ENCODE assay signal across 1 cellular context in the genomic region with DNA sequence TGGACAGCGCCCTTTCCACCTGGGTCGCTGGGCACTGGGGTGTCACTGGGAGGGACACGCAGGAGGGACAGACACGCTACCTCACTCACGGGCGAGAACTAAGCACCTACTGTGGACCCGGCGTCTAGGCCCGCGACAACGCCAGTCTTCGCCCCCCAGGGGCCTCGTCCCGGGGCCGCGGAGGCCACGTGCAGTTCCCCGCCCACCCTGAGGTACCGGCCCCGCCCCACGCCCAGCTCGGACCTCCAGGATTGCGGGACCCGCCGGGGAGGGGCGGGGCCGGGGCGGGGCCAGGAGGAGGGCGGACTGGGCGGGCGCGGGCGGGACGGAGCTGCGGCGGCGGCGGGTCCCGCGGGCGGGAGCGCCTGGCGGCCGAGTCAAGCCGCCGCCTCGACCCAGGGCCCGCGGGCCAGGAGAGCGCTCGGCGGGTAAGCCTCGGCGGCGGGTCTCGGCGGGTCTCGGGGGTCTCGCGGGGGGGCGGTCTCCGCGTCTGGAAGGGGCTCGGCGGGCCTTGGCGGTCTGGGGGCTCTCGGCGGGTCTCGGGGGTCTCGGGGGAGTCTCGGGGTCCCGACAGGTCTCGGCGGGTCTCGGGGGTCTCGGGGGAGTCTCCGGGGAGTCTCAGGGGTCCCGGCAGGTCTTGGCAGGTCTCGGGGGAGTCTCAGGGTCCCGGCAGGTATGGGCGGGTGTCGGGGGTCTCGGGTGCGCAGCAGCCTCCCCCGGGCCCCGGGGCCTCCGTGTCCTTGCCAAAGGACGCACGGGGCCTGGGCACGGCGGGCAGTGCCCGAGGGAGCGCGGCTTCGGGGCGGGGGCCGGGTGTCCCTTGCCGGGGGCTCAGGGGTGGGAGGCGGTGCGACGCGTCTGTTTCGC.
TF ChIP-seq lines count a peak whose summit lies in the region.

A gene with protein sequence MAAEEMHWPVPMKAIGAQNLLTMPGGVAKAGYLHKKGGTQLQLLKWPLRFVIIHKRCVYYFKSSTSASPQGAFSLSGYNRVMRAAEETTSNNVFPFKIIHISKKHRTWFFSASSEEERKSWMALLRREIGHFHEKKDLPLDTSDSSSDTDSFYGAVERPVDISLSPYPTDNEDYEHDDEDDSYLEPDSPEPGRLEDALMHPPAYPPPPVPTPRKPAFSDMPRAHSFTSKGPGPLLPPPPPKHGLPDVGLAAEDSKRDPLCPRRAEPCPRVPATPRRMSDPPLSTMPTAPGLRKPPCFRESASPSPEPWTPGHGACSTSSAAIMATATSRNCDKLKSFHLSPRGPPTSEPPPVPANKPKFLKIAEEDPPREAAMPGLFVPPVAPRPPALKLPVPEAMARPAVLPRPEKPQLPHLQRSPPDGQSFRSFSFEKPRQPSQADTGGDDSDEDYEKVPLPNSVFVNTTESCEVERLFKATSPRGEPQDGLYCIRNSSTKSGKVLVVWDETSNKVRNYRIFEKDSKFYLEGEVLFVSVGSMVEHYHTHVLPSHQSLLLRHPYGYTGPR (plus strand): TSS at position 375 of the 867 bp plus-strand sequence. CDS start 27,533 bp downstream, outside the sequence.

TF ChIP-seq in HepG2, 621 proteins besides CTCF, POLR2A, EP300 and RAD21 (continued from another document and continues in another):
- TF ChIP-seq, protein P1, sequence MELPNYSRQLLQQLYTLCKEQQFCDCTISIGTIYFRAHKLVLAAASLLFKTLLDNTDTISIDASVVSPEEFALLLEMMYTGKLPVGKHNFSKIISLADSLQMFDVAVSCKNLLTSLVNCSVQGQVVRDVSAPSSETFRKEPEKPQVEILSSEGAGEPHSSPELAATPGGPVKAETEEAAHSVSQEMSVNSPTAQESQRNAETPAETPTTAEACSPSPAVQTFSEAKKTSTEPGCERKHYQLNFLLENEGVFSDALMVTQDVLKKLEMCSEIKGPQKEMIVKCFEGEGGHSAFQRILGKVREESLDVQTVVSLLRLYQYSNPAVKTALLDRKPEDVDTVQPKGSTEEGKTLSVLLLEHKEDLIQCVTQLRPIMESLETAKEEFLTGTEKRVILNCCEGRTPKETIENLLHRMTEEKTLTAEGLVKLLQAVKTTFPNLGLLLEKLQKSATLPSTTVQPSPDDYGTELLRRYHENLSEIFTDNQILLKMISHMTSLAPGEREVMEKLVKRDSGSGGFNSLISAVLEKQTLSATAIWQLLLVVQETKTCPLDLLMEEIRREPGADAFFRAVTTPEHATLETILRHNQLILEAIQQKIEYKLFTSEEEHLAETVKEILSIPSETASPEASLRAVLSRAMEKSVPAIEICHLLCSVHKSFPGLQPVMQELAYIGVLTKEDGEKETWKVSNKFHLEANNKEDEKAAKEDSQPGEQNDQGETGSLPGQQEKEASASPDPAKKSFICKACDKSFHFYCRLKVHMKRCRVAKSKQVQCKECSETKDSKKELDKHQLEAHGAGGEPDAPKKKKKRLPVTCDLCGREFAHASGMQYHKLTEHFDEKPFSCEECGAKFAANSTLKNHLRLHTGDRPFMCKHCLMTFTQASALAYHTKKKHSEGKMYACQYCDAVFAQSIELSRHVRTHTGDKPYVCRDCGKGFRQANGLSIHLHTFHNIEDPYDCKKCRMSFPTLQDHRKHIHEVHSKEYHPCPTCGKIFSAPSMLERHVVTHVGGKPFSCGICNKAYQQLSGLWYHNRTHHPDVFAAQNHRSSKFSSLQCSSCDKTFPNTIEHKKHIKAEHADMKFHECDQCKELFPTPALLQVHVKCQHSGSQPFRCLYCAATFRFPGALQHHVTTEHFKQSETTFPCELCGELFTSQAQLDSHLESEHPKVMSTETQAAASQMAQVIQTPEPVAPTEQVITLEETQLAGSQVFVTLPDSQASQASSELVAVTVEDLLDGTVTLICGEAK (IDR thresholded peaks at IDR 0.05): no peak
- TF ChIP-seq, protein P1 (CRISPR knock-in tag; IDR thresholded peaks at IDR 0.05): peak; percentile 66
- TF ChIP-seq ATF7-NPFF (CRISPR knock-in tag; IDR thresholded peaks at IDR 0.05; ENCODE audit: low read depth) (peak; percentile 87), ZNF543 (CRISPR knock-in tag; IDR thresholded peaks at IDR 0.05) (no peak; the same call in 1 of the 2 replicates), REL (CRISPR knock-in tag; conservative IDR thresholded peaks at IDR 0.05) (peak; percentile 86), POLR2G (IDR thresholded peaks at IDR 0.05; ENCODE audit: low read depth, low read length) (peak; percentile 39; the same call in 1 of the 2 replicates), PHB2 (IDR thresholded peaks at IDR 0.05; ENCODE audit: partially characterized antibody) (no peak), NCOA1 (CRISPR knock-in tag; IDR thresholded peaks at IDR 0.05) (no peak), MXD4 (CRISPR knock-in tag; IDR thresholded peaks at IDR 0.05) (peak; percentile 64; the same call in 1 of the 2 replicates), CCDC6 (CRISPR knock-in tag; IDR thresholded peaks at IDR 0.05) (peak; percentile 92), KMT2A (CRISPR knock-in tag; IDR thresholded peaks at IDR 0.05) (no peak), RBFOX2 (IDR thresholded peaks at IDR 0.05; ENCODE audit: low read depth, low read length) (peak; percentile 61), NFIB (CRISPR knock-in tag; IDR thresholded peaks at IDR 0.05; ENCODE audit: borderline replicate concordance) (no peak), DNMT1 (CRISPR knock-in tag; IDR thresholded peaks at IDR 0.05) (peak; percentile 27; the same call in 1 of the 2 replicates), SNAPC2 (CRISPR knock-in tag; IDR thresholded peaks at IDR 0.05) (peak; percentile 87; the same call in 1 of the 2 replicates), ONECUT2 (CRISPR knock-in tag; IDR thresholded peaks at IDR 0.05) (no peak), ZNF777 (CRISPR knock-in tag; IDR thresholded peaks at IDR 0.05) (no peak), ZNF225 (CRISPR knock-in tag; IDR thresholded peaks at IDR 0.05) (no peak; the same call in 1 of the 2 replicates), KAT8 (CRISPR knock-in tag; IDR thresholded peaks at IDR 0.05) (peak; percentile 31; the same call in 1 of the 2 replicates)
- TF ChIP-seq, protein P2, sequence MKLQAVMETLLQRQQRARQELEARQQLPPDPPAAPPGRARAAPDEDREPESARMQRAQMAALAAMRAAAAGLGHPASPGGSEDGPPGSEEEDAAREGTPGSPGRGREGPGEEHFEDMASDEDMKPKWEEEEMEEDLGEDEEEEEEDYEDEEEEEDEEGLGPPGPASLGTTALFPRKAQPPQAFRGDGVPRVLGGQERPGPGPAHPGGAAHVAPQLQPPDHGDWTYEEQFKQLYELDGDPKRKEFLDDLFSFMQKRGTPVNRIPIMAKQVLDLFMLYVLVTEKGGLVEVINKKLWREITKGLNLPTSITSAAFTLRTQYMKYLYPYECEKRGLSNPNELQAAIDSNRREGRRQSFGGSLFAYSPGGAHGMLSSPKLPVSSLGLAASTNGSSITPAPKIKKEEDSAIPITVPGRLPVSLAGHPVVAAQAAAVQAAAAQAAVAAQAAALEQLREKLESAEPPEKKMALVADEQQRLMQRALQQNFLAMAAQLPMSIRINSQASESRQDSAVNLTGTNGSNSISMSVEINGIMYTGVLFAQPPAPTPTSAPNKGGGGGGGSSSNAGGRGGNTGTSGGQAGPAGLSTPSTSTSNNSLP (IDR thresholded peaks at IDR 0.05; ENCODE audit: low read depth, low read length): no peak
- TF ChIP-seq, protein P3, sequence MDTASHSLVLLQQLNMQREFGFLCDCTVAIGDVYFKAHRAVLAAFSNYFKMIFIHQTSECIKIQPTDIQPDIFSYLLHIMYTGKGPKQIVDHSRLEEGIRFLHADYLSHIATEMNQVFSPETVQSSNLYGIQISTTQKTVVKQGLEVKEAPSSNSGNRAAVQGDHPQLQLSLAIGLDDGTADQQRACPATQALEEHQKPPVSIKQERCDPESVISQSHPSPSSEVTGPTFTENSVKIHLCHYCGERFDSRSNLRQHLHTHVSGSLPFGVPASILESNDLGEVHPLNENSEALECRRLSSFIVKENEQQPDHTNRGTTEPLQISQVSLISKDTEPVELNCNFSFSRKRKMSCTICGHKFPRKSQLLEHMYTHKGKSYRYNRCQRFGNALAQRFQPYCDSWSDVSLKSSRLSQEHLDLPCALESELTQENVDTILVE (CRISPR knock-in tag; IDR thresholded peaks at IDR 0.05): peak; percentile 16; the same call in 1 of the 2 replicates
- TF ChIP-seq, protein P4, sequence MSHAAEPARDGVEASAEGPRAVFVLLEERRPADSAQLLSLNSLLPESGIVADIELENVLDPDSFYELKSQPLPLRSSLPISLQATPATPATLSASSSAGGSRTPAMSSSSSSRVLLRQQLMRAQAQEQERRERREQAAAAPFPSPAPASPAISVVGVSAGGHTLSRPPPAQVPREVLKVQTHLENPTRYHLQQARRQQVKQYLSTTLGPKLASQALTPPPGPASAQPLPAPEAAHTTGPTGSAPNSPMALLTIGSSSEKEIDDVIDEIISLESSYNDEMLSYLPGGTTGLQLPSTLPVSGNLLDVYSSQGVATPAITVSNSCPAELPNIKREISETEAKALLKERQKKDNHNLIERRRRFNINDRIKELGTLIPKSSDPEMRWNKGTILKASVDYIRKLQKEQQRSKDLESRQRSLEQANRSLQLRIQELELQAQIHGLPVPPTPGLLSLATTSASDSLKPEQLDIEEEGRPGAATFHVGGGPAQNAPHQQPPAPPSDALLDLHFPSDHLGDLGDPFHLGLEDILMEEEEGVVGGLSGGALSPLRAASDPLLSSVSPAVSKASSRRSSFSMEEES (CRISPR knock-in tag; IDR thresholded peaks at IDR 0.05): 0 out of 2 replicates have a peak, but pooled peaks have one; percentile 55
- TF ChIP-seq, protein P5, sequence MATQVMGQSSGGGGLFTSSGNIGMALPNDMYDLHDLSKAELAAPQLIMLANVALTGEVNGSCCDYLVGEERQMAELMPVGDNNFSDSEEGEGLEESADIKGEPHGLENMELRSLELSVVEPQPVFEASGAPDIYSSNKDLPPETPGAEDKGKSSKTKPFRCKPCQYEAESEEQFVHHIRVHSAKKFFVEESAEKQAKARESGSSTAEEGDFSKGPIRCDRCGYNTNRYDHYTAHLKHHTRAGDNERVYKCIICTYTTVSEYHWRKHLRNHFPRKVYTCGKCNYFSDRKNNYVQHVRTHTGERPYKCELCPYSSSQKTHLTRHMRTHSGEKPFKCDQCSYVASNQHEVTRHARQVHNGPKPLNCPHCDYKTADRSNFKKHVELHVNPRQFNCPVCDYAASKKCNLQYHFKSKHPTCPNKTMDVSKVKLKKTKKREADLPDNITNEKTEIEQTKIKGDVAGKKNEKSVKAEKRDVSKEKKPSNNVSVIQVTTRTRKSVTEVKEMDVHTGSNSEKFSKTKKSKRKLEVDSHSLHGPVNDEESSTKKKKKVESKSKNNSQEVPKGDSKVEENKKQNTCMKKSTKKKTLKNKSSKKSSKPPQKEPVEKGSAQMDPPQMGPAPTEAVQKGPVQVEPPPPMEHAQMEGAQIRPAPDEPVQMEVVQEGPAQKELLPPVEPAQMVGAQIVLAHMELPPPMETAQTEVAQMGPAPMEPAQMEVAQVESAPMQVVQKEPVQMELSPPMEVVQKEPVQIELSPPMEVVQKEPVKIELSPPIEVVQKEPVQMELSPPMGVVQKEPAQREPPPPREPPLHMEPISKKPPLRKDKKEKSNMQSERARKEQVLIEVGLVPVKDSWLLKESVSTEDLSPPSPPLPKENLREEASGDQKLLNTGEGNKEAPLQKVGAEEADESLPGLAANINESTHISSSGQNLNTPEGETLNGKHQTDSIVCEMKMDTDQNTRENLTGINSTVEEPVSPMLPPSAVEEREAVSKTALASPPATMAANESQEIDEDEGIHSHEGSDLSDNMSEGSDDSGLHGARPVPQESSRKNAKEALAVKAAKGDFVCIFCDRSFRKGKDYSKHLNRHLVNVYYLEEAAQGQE (IDR thresholded peaks at IDR 0.05; ENCODE audit: borderline replicate concordance in 1 of 2, low read depth in 1 of 2, low read length in 2 of 2): peak in 1 of 2 experiments; percentile 10; a peak in 1 of 4 replicates
- TF ChIP-seq, protein P6, sequence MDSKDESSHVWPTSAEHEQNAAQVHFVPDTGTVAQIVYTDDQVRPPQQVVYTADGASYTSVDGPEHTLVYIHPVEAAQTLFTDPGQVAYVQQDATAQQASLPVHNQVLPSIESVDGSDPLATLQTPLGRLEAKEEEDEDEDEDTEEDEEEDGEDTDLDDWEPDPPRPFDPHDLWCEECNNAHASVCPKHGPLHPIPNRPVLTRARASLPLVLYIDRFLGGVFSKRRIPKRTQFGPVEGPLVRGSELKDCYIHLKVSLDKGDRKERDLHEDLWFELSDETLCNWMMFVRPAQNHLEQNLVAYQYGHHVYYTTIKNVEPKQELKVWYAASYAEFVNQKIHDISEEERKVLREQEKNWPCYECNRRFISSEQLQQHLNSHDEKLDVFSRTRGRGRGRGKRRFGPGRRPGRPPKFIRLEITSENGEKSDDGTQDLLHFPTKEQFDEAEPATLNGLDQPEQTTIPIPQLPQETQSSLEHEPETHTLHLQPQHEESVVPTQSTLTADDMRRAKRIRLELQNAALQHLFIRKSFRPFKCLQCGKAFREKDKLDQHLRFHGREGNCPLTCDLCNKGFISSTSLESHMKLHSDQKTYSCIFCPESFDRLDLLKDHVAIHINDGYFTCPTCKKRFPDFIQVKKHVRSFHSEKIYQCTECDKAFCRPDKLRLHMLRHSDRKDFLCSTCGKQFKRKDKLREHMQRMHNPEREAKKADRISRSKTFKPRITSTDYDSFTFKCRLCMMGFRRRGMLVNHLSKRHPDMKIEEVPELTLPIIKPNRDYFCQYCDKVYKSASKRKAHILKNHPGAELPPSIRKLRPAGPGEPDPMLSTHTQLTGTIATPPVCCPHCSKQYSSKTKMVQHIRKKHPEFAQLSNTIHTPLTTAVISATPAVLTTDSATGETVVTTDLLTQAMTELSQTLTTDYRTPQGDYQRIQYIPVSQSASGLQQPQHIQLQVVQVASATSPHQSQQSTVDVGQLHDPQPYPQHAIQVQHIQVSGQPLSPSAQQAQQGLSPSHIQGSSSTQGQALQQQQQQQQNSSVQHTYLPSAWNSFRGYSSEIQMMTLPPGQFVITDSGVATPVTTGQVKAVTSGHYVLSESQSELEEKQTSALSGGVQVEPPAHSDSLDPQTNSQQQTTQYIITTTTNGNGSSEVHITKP (CRISPR knock-in tag; IDR thresholded peaks at IDR 0.05; ENCODE audit: low read depth): no peak
